21 cellular contexts compared by ENCODE assay signal in genomic region chr2:109719871-109720270, GRCh38.
DNase-seq lines count a peak whose midpoint lies in the region; ATAC-seq and TF ChIP-seq lines count a peak whose summit lies in the region.
"Had no signal": no experiment of that assay in that cellular context is flagged by ENCODE, and none has a peak within 500 bp of the region (broad histone marks: within the 10 kb centered on the region; RNA-seq: fewer than 3 reads in every experiment).

No MANE protein-coding gene starts in this region.

- intact Hi-C loops in left colon (cut with DNase I, micrococcal nuclease) = loop anchor here in 1 of 2 donors (10.0 kb wide), 1 partner anchor 175 kb away; no protein-coding TSS in a partner anchor
- intact Hi-C loops in prostate gland (cut with DNase I) = loop anchor here (5.0 to 10.0 kb wide), 2 partner anchors 105 to 173 kb away; partner anchors contain the start of genes SEPTIN10 and SOWAHC
- intact Hi-C loops in upper lobe of right lung (cut with DNase I) = no loop called here

- peaks cover 9% of the 10 kb centered on the region for H3K27me3 Mint-ChIP-seq in HFFc6 (ENCODE audit: insufficient read depth)

- no peak overlapping the region for H3K27ac Mint-ChIP-seq in HFFc6
- H3K27ac Mint-ChIP-seq: CD4-positive, CD25-positive, alpha-beta regulatory T cell had no signal

- H3K9me3 ChIP-seq in prostate gland (no peaks in the 10 kb centered on the region), upper lobe of right lung (no peaks in the 10 kb centered on the region)
- H3K9me3 ChIP-seq: BE2C, Peyer's patch had no signal

- H3K27me3 ChIP-seq in prostate gland (replicated peaks; ENCODE audit: insufficient read depth) = no peaks in the 10 kb centered on the region
- no peaks in the 10 kb centered on the region for H3K27me3 ChIP-seq in upper lobe of right lung
- H3K27me3 ChIP-seq: BE2C, Peyer's patch had no signal

- 59% methylated on average over 6 of the region's 6 CpGs for WGBS in prostate gland

- H3K27ac ChIP-seq in prostate gland (peak overlapping the region; percentile 76 to 77), upper lobe of right lung (no peak overlapping the region)
- H3K27ac ChIP-seq: GM23248, Peyer's patch had no signal

- peaks cover 12% of the 10 kb centered on the region for H3K4me1 ChIP-seq in prostate gland (replicated peaks)
- no peaks in the 10 kb centered on the region for H3K4me1 ChIP-seq in upper lobe of right lung
- H3K4me1 ChIP-seq: BE2C, Peyer's patch had no signal

- H3K36me3 ChIP-seq in prostate gland (no peaks in the 10 kb centered on the region), upper lobe of right lung (no peaks in the 10 kb centered on the region)
- H3K36me3 ChIP-seq: BE2C, Peyer's patch had no signal

- TF ChIP-seq CTCF in prostate gland (IDR thresholded peaks at IDR 0.05) = no peak
- no peak for TF ChIP-seq CTCF in upper lobe of right lung (IDR thresholded peaks at IDR 0.05)
- TF ChIP-seq CTCF in HFFc6 (IDR thresholded peaks at IDR 0.05) = no peak

- H3K9me3 Mint-ChIP-seq in HFFc6 = no peaks in the 10 kb centered on the region; the same call in 1 of the 2 replicates

- no peaks in the 10 kb centered on the region for H3K36me3 Mint-ChIP-seq in HFFc6 (ENCODE audit: low read depth)
- H3K36me3 Mint-ChIP-seq: CD4-positive, CD25-positive, alpha-beta regulatory T cell had no signal

- no peak overlapping the region for H3K4me3 Mint-ChIP-seq in HFFc6
- H3K4me3 Mint-ChIP-seq: CD4-positive, CD25-positive, alpha-beta regulatory T cell had no signal

- H3K4me3 ChIP-seq in prostate gland (no peak overlapping the region), upper lobe of right lung (no peak overlapping the region)
- H3K4me3 ChIP-seq: GM23248, Peyer's patch had no signal

- no peaks in the 10 kb centered on the region for H3K4me1 Mint-ChIP-seq in HFFc6 (ENCODE audit: low read depth)
- H3K4me1 Mint-ChIP-seq: CD4-positive, CD25-positive, alpha-beta regulatory T cell had no signal

- DNase-seq in activated CD8-positive, alpha-beta memory T cell treated with anti-CD3 and anti-CD28 coated beads for 24 hours = peak; percentile 28
- no peak for DNase-seq in activated CD8-positive, alpha-beta memory T cell treated with anti-CD3 and anti-CD28 coated beads, Interleukin-2, amount 50 U/mL, for 48 hours
- no peak for DNase-seq in left colon
- peak; percentile 40 for DNase-seq in prostate gland (ENCODE audit: low spot score)
- peak; percentile 33 for DNase-seq in upper lobe of right lung
- no peak for DNase-seq in HFFc6
- no peak for DNase-seq in stimulated activated CD4-positive, alpha-beta T cell treated with anti-CD3 and anti-CD28 coated beads, Interleukin-4, amount 100 ng/mL, for 24 hours
- DNase-seq: 8988T; BE2C; CD4-positive, CD25-positive, alpha-beta regulatory T cell; GM23248; HCEC 1CT; KBM-7; NCI-H1694 treated with DMSO at 0.1 percent for 48 hours; NCI-H2107; NCI-H510A; NCI-H748 treated with DMSO at 0.1 percent for 48 hours; NK-92 treated with Interleukin-12 subunit alpha and Interleukin-12 subunit beta, amount 100 ng/mL, for 24 hours had no signal

- ATAC-seq in left colon (peak; percentile 7), upper lobe of right lung (no peak), HG02938 (IDR thresholded peaks at IDR 0.05; ENCODE audit: unreplicated experiment) (no peak)
- ATAC-seq: HepG2 had no signal

- no peak for TF ChIP-seq POLR2A in prostate gland (IDR thresholded peaks at IDR 0.05)

Comparison
In these comparisons a context has a peak if more than half of its experiments do, and no peak if none do; other contexts are left out.
1. DNase-seq: peak in activated CD8-positive, alpha-beta memory T cell treated with anti-CD3 and anti-CD28 coated beads for 24 hours (single experiment), prostate gland (single experiment) and upper lobe of right lung (single experiment); none in activated CD8-positive, alpha-beta memory T cell treated with anti-CD3 and anti-CD28 coated beads, Interleukin-2, amount 50 U/mL, for 48 hours (single experiment), left colon (0 of 2), HFFc6 (single experiment) and stimulated activated CD4-positive, alpha-beta T cell treated with anti-CD3 and anti-CD28 coated beads, Interleukin-4, amount 100 ng/mL, for 24 hours (single experiment).